In the genomic region with DNA sequence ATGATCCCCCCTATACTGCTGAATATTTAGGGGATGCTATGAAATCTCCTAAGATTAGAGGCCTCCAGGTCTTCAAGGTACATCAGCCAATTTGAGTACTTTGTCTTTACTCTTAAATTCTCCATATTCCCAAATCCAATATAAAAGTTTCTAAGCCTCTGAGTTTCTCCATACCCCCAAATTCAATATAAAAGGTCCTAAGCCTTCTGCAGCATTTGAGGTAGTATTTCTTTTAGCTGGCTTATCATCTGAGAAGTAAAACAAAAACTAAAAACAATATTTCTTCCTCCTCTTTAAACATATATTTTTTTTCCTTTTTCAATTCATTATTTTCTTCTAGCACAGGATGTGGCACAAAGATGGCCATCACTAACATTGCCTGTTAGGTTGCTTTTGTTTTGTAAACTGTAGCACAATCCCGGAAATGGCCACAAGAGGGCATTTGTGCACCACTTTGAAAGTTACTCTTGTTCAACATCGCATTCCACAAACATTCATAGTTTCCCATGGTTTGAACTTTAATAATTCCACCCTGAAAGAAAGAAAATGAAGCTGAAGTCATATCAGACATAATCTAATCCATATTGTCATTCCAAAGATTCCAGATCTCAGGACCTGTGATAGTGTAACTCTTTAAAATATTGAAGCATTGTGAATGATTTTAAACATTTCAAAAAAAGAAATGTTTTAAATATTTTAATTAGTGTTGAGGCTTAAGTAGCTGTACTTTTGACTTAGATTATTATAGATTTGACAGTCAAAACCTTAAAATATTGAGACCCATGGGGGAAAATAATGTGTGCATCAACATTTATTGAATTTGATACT, we compare ENCODE assay signal across 8 cellular contexts. TPM values are rescaled to one million over a fixed set of nuclear protein-coding genes. Genes with fewer than 3 reads are reported as not detected.
DNase-seq lines count a peak whose midpoint lies in the region; ATAC-seq, FAIRE-seq and TF ChIP-seq lines count a peak whose summit lies in the region.

No MANE protein-coding gene starts in this region.

- H3K4me3 ChIP-seq in fibroblast of pulmonary artery (replicated peaks; ENCODE audit: low read depth, low read length): no peak overlapping the region
- no peak overlapping the region for H3K4me3 ChIP-seq in uterus

- FAIRE-seq in GM12891 (lab: Jason Lieb, UNC): peak; percentile 81

- TF ChIP-seq CTCF in fibroblast of pulmonary artery (IDR thresholded peaks at IDR 0.05; ENCODE audit: low read length, missing control alignments): peak; percentile 91
- peak; percentile 52 to 59 (median 53) for TF ChIP-seq CTCF in uterus (IDR thresholded peaks at IDR 0.05)

- H3K4me1 ChIP-seq in uterus: no peaks in the 10 kb centered on the region

- ATAC-seq in HG02870 (IDR thresholded peaks at IDR 0.05; ENCODE audit: unreplicated experiment): peak; percentile 87

- H3K36me3 ChIP-seq in uterus: no peaks in the 10 kb centered on the region

- H3K9me3 ChIP-seq in uterus: no peaks in the 10 kb centered on the region

- H3K27me3 ChIP-seq in uterus: no peaks in the 10 kb centered on the region

- DNase-seq in AG20443 (ENCODE audit: low spot score): peak; percentile 65
- peak; percentile 2 for DNase-seq in GM12891 (ENCODE audit: insufficient read length, low spot score)
- peak; percentile 1 for DNase-seq in NCI-H146 treated with DMSO at 0.1 percent for 48 hours (lab: John Stamatoyannopoulos, UW; ENCODE audit: unreplicated experiment)
- DNase-seq in activated CD8-positive, alpha-beta memory T cell treated with anti-CD3 and anti-CD28 coated beads, Interleukin-2, amount 50 U/mL, for 1 hour (ENCODE audit: extremely low read depth): peak; percentile 2
- peak; percentile 78 for DNase-seq in fibroblast of pulmonary artery (ENCODE audit: low read depth)
- DNase-seq in nucleus accumbens (lab: John Stamatoyannopoulos, UW): peak in 36 of 56 donors; percentile 0 to 83 (median 14)
- peak; percentile 19 to 20 for DNase-seq in uterus

- TF ChIP-seq POLR2A in GM12891 (IDR thresholded peaks at IDR 0.05; ENCODE audit: low read depth, low read length) (no peak), uterus (IDR thresholded peaks at IDR 0.05) (no peak)

- intact Hi-C loops in uterus (cut with DNase I; ENCODE audit: low total_unique reads): no loop called here

- no peak overlapping the region for H3K27ac ChIP-seq in uterus

TF ChIP-seq in GM12891, 5 proteins besides CTCF, POLR2A, EP300 and RAD21:
- no peak for TF ChIP-seq POLR2AphosphoS5 (IDR thresholded peaks at IDR 0.05; ENCODE audit: low read depth, low read length)
- TF ChIP-seq TAF1 (IDR thresholded peaks at IDR 0.05; ENCODE audit: low read depth, low read length): no peak
- no peak for TF ChIP-seq SPI1 (IDR thresholded peaks at IDR 0.05; ENCODE audit: low read depth, low read length)
- no peak for TF ChIP-seq PAX5 (IDR thresholded peaks at IDR 0.05; ENCODE audit: insufficient read depth, low read length, severe bottlenecking)

RNA-seq across cellular contexts. Expression of a gene that starts 21.0 kb away (rescaled TPM):
- polyA plus RNA-seq in GM12891 (2012; ENCODE audit: low read depth, missing spikeins): not detected
- total RNA-seq in uterus: not detected

RNA-seq across cellular contexts. Expression of a gene that starts 26.0 kb away (rescaled TPM):
- not detected for polyA plus RNA-seq in GM12891 (2012; ENCODE audit: low read depth, missing spikeins)
- total RNA-seq in uterus: not detected

RNA-seq across cellular contexts. Expression of a gene that starts 48.8 kb away (rescaled TPM):
- polyA plus RNA-seq in GM12891 (2012; ENCODE audit: low read depth, missing spikeins): not detected
- total RNA-seq in uterus: not detected

Comparison
In these comparisons a context has a peak if more than half of its experiments do, and no peak if none do; other contexts are left out.
1. DNase-seq: peak in every context shown above with its lines; median percentile 78 in fibroblast of pulmonary artery; 65 in AG20443; 20 in uterus; 14 in nucleus accumbens; 2 in GM12891; 2 in activated CD8-positive, alpha-beta memory T cell treated with anti-CD3 and anti-CD28 coated beads, Interleukin-2, amount 50 U/mL, for 1 hour; 1 in NCI-H146 treated with DMSO at 0.1 percent for 48 hours.